25 cellular contexts compared by ENCODE assay signal in genomic region chr10:44042926-44043602, GRCh38.
"Had no signal": no experiment of that assay in that cellular context is flagged by ENCODE, and none has a peak within 500 bp of the region (broad histone marks: within the 10 kb centered on the region; RNA-seq: fewer than 3 reads in every experiment).

No MANE protein-coding gene starts in this region.

- H3K36me3 ChIP-seq: lower lobe of right lung, neutrophil, right lobe of liver, thyroid gland, transverse colon, upper lobe of left lung had no signal

- ATAC-seq: left cardiac atrium, left lobe of liver, lower lobe of right lung had no signal

- DNase-seq: hippocampal formation; left cardiac atrium; lower lobe of right lung; mammary epithelial cell; mesendoderm; naive B cell; occipital lobe; psoas muscle; right lobe of liver; stimulated activated CD4-positive, alpha-beta T cell treated with anti-CD3 and anti-CD28 coated beads, Interleukin-1b, Interleukin-23, amount 100 ng/mL, for 48 hours; stimulated activated CD4-positive, alpha-beta T cell treated with anti-CD3 and anti-CD28 coated beads, Interleukin-2, amount 100 ng/mL, for 48 hours; stimulated activated CD4-positive, alpha-beta T cell treated with anti-CD3 and anti-CD28 coated beads, Interleukin-4, amount 100 ng/mL, for 4 hours; stimulated activated CD8-positive, alpha-beta memory T cell treated with anti-CD3 and anti-CD28 coated beads, Interleukin-4, amount 100 ng/mL, for 48 hours; stimulated activated naive B cell treated with anti-CD40 and anti-IgM and Interleukin-4, amounts not matched to agents 10 μg/mL and 1 μg/mL and 100 μg/mL, for 72 hours; testis; thyroid gland; transverse colon had no signal

- H3K27ac Mint-ChIP-seq: mesothelial cell of epicardium; naive B cell; stimulated activated naive B cell treated with anti-CD40 and anti-IgM and Interleukin-4, amounts not matched to agents 10 μg/mL and 1 μg/mL and 100 μg/mL, for 72 hours; stimulated activated naive CD8-positive, alpha-beta T cell treated with anti-CD3 and anti-CD28 coated beads, Interleukin-15, Interleukin-2, amounts not matched to agents 100 ng/mL and 50 ng/mL, for 24 hours had no signal

- H3K27ac ChIP-seq: lower lobe of right lung, neutrophil, parathyroid adenoma, psoas muscle, right lobe of liver, testis, thyroid gland, transverse colon, upper lobe of left lung had no signal

- H3K4me1 ChIP-seq: parathyroid adenoma, psoas muscle, right lobe of liver, testis had no signal

- H3K27me3 ChIP-seq: right lobe of liver, testis, thyroid gland, transverse colon, upper lobe of left lung had no signal

- H3K9ac ChIP-seq: parathyroid adenoma had no signal

- H3K9me3 ChIP-seq: lower lobe of right lung, neutrophil, psoas muscle, right lobe of liver, testis, thyroid gland, transverse colon, upper lobe of left lung had no signal

- H3K36me3 Mint-ChIP-seq: mesothelial cell of epicardium; naive B cell; stimulated activated naive B cell treated with anti-CD40 and anti-IgM and Interleukin-4, amounts not matched to agents 10 μg/mL and 1 μg/mL and 100 μg/mL, for 72 hours had no signal

- H3K4me1 Mint-ChIP-seq: naive B cell had no signal

- H3K4me3 Mint-ChIP-seq: mesothelial cell of epicardium; naive B cell; neural crest cell; stimulated activated naive B cell treated with anti-CD40 and anti-IgM and Interleukin-4, amounts not matched to agents 10 μg/mL and 1 μg/mL and 100 μg/mL, for 72 hours; stimulated activated naive CD8-positive, alpha-beta T cell treated with anti-CD3 and anti-CD28 coated beads, Interleukin-15, Interleukin-2, amounts not matched to agents 100 ng/mL and 50 ng/mL, for 24 hours had no signal

- H3K4me3 ChIP-seq: lower lobe of right lung, psoas muscle, right lobe of liver, smooth muscle cell, testis, thyroid gland, transverse colon, upper lobe of left lung had no signal
